Comparison of ENCODE assay signal across 9 cellular contexts in the genomic region with DNA sequence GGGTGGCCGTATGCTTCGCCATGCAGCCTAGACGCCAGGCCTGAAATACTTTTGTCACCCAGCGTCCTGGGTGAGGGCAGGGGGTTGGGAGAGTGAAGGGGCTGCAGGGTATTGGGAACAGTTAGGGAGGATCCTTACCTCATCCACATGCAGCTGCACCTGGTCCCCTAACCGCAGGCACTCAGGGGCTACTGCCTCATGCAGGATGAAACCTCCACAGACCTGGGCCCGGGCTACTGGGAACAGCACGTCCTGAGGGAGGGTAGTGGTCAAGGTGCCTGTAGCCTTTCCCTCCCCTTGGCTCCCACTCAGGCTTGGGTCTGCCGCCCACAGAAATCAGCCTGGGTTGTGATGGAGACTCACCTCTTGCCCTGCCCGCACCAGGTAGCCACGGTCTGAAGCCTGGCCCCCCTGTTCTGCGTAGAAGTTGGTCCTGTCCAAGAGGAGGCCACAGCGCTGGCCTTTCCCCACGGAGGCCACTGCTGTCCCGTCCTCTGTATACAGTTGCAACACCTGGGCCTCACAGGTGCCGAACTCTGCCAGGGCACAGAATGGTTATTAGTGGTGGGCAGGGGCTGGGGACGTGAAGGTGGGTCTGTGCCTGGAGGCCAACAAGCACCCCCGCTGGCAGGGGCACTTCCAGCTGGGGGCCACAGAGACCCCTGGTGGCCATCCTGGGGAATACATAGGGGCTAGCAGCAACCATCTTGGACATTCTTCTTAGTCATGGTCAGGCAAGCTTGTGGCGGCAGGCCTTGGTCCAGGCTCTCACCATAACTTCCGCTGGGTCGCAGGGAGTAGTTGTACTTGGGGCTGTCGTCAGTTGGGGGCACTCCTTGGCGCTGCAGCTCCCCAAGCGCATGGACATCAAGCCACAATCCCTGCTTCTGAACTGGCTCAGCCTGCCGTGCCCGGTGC. TPM values are rescaled to one million over a fixed set of nuclear protein-coding genes. Genes with fewer than 3 reads are reported as not detected.
DNase-seq lines count a peak whose midpoint lies in the region; ATAC-seq and TF ChIP-seq lines count a peak whose summit lies in the region.
"Had no signal": no experiment of that assay in that cellular context is flagged by ENCODE, and none has a peak within 500 bp of the region (broad histone marks: within the 10 kb centered on the region; RNA-seq: fewer than 3 reads in every experiment).

No MANE protein-coding gene starts in this region.

- peaks cover 86% of the 10 kb centered on the region for H3K36me3 ChIP-seq in OCI-LY3 (replicated peaks; ENCODE audit: low read depth, low read length)
- peaks cover 0 to 97% (median 68%) of the 10 kb centered on the region in 9 donors for H3K36me3 ChIP-seq in heart right ventricle
- no peaks in the 10 kb centered on the region for H3K36me3 ChIP-seq in smooth muscle cell (ENCODE audit: low read depth)

- H3K27me3 ChIP-seq in OCI-LY3 (ENCODE audit: low read depth, low read length) (no peaks in the 10 kb centered on the region), heart right ventricle (no peaks in the 10 kb centered on the region), smooth muscle cell (ENCODE audit: low read depth) (no peaks in the 10 kb centered on the region)

- H2AFZ ChIP-seq in OCI-LY3 (ENCODE audit: low read depth, low read length) (no peak overlapping the region), smooth muscle cell (ENCODE audit: low read depth) (no peak overlapping the region)

- 86 to 87% methylated on average over 25 of the region's 25 CpGs for WGBS in heart right ventricle, 2 donors
- WGBS in smooth muscle cell (ENCODE audit: low lambda C conversion rate) = 90% methylated on average over 25 of the region's 25 CpGs

- H3K4me1 ChIP-seq in OCI-LY3 (ENCODE audit: low read length) = no peaks in the 10 kb centered on the region
- H3K4me1 ChIP-seq in heart right ventricle = peaks cover 0 to 9% (median 3%) of the 10 kb centered on the region in 9 donors
- H3K4me1 ChIP-seq in smooth muscle cell (ENCODE audit: low read depth) = no peaks in the 10 kb centered on the region

- no peaks in the 10 kb centered on the region for H3F3A ChIP-seq in smooth muscle cell (ENCODE audit: low read depth)

- no peak overlapping the region for H3K4me3 ChIP-seq in OCI-LY3 (ENCODE audit: low read length)
- no peak overlapping the region for H3K4me3 ChIP-seq in heart right ventricle
- H3K4me3 ChIP-seq in smooth muscle cell = no peak overlapping the region

- H4K20me1 ChIP-seq in OCI-LY3 (ENCODE audit: insufficient read depth, low read length) (peaks cover 3% of the 10 kb centered on the region; the same call in 1 of the 2 replicates), smooth muscle cell (ENCODE audit: low read depth) (no peaks in the 10 kb centered on the region)

- peak; percentile 57 for DNase-seq in A172 (ENCODE audit: low spot score)
- peak; percentile 70 for DNase-seq in GM10266 (ENCODE audit: extremely low spot score)
- peak; percentile 79 for DNase-seq in activated effector memory CD4-positive, alpha-beta T cell treated with anti-CD3 and anti-CD28 coated beads, Interleukin-2, amount 50 U/mL, for 16 hours
- no peak for DNase-seq in heart right ventricle
- no peak for DNase-seq in smooth muscle cell (lab: John Stamatoyannopoulos, UW; ENCODE audit: unreplicated experiment)
- no peak for DNase-seq in cerebellar nuclear complex (lab: John Stamatoyannopoulos, UW)

- H3K4me2 ChIP-seq in OCI-LY3 (ENCODE audit: low read length) (no peak overlapping the region), smooth muscle cell (no peak overlapping the region)

- H3K79me2 ChIP-seq in OCI-LY3 (ENCODE audit: low read length) (no peaks in the 10 kb centered on the region), smooth muscle cell (ENCODE audit: low read depth) (no peaks in the 10 kb centered on the region)

- no peak overlapping the region for H3K27ac ChIP-seq in OCI-LY3 (ENCODE audit: low read length)
- H3K27ac ChIP-seq in heart right ventricle = no peak overlapping the region
- no peak overlapping the region for H3K27ac ChIP-seq in smooth muscle cell (ENCODE audit: low read depth)
- H3K27ac ChIP-seq: epithelial cell of prostate had no signal

- H3K9ac ChIP-seq in OCI-LY3 (ENCODE audit: low read length) = no peak overlapping the region
- H3K9ac ChIP-seq in smooth muscle cell (ENCODE audit: low read depth) = no peak overlapping the region

- intact Hi-C loops in heart right ventricle (cut with DNase I) = loop anchor here in 2 of 10 donors (5.0 kb wide), 1 partner anchor 37 kb away; the partner anchor contains the start of gene NFKBIE (in 2 of the 2)

- H3K9me3 ChIP-seq in OCI-LY3 (ENCODE audit: insufficient read depth, low read length) (no peaks in the 10 kb centered on the region), heart right ventricle (no peaks in the 10 kb centered on the region), smooth muscle cell (replicated peaks; ENCODE audit: low read depth) (no peaks in the 10 kb centered on the region)

- peak in 3 of 8 donors; percentile 21 to 29 (median 28) for ATAC-seq in heart right ventricle
- ATAC-seq in GM21367 (IDR thresholded peaks at IDR 0.05; ENCODE audit: unreplicated experiment) = no peak

- peak; percentile 66 for TF ChIP-seq CTCF in GM10266 (IDR thresholded peaks at IDR 0.05; ENCODE audit: control insufficient read depth, insufficient read depth, low read depth, missing control alignments)
- TF ChIP-seq CTCF in OCI-LY3 (IDR thresholded peaks at IDR 0.05; ENCODE audit: low read depth, low read length) = peak; percentile 87
- TF ChIP-seq CTCF in heart right ventricle (IDR thresholded peaks at IDR 0.05) = peak; percentile 54 to 82 (median 64)
- TF ChIP-seq CTCF in smooth muscle cell (IDR thresholded peaks at IDR 0.05; ENCODE audit: borderline replicate concordance, insufficient read depth, poor library complexity, severe bottlenecking) = peak; percentile 69

RNA-seq across cellular contexts. Expression of gene AARS2, which starts 8.6 kb away (rescaled TPM):
- 17.4 and 20.8 TPM in 2 replicates for total RNA-seq in A172 (2014; rRNA removed; shearing (Covaris generic))
- total RNA-seq in heart right ventricle = 10 to 100 TPM in 1 of 10 donors, 1 to 10 TPM in 9; 7.0 to 10.9 (median 8.5) TPM
- polyA plus RNA-seq in heart right ventricle = 1 to 10 TPM; 4.7 to 6.5 TPM
- 7.5 and 8.6 TPM in 2 replicates for total RNA-seq in smooth muscle cell
- polyA plus RNA-seq in smooth muscle cell = 15.1 and 21.5 TPM in 2 replicates

RNA-seq across cellular contexts. Expression of gene TMEM151B, which starts 34.3 kb away (rescaled TPM):
- 0.96 and 1.3 TPM in 2 replicates for total RNA-seq in A172 (2014; rRNA removed; shearing (Covaris generic))
- total RNA-seq in heart right ventricle (1 to 10 TPM in 1 of 10 donors, under 1 TPM in 5, not detected in 4; 0.09 to 2.2 (median 0.43) TPM), smooth muscle cell (0.04 TPM in 1 of 2 replicates, not detected in the other)
- polyA plus RNA-seq in heart right ventricle (1 to 10 TPM in 1 of 2 donors, under 1 TPM in 1; 0.14 to 1.2 TPM), smooth muscle cell (not detected in 2 replicates)

RNA-seq across cellular contexts. Expression of gene SPATS1, which starts 37.9 kb away (rescaled TPM):
- not detected in 2 replicates for total RNA-seq in A172 (2014; rRNA removed; shearing (Covaris generic))
- total RNA-seq in heart right ventricle (not detected), smooth muscle cell (not detected in 2 replicates)
- polyA plus RNA-seq in heart right ventricle (not detected), smooth muscle cell (not detected in 2 replicates)

RNA-seq across cellular contexts. Expression of gene NFKBIE, which starts 39.2 kb away (rescaled TPM):
- total RNA-seq in A172 (2014; rRNA removed; shearing (Covaris generic)) = 22.4 and 33.4 TPM in 2 replicates
- total RNA-seq in heart right ventricle (1 to 10 TPM; 1.5 to 8.7 (median 3.4) TPM), smooth muscle cell (7.0 and 11.4 TPM in 2 replicates)
- polyA plus RNA-seq in heart right ventricle (1 to 10 TPM; 5.7 to 5.9 TPM), smooth muscle cell (11.3 and 12.3 TPM in 2 replicates)

RNA-seq across cellular contexts. Expression of gene SLC35B2, which starts 47.2 kb away (rescaled TPM):
- 112 and 137 TPM in 2 replicates for total RNA-seq in A172 (2014; rRNA removed; shearing (Covaris generic))
- total RNA-seq in heart right ventricle (10 to 100 TPM; 19.4 to 29.8 (median 23.7) TPM), smooth muscle cell (68.6 and 78.0 TPM in 2 replicates)
- polyA plus RNA-seq in heart right ventricle (10 to 100 TPM in 1 of 2 donors, 1 to 10 TPM in 1; 9.1 to 27.2 TPM), smooth muscle cell (112 and 117 TPM in 2 replicates)

Comparison
In these comparisons a context has a peak if more than half of its experiments do, and no peak if none do; other contexts are left out.
1. DNase-seq: peak in A172 (single experiment), GM10266 (single experiment) and activated effector memory CD4-positive, alpha-beta T cell treated with anti-CD3 and anti-CD28 coated beads, Interleukin-2, amount 50 U/mL, for 16 hours (single experiment); none in heart right ventricle (0 of 2), smooth muscle cell (single experiment) and cerebellar nuclear complex (0 of 2).
2. Peak in every context shown above with its lines, with median percentiles within 50 percentile points of each other: CTCF ChIP-seq.